ENCODE assay signal across 8 cellular contexts in genomic region chr19:2944403-2944774, GRCh38. TPM values are rescaled to one million over a fixed set of nuclear protein-coding genes. Genes with fewer than 3 reads are reported as not detected.
DNase-seq lines count a peak whose midpoint lies in the region; ATAC-seq and TF ChIP-seq lines count a peak whose summit lies in the region.

No MANE protein-coding gene starts in this region.

- BruUV-seq in A673 (replicated peaks; lab: Mats Ljungman, UMichigan) = no TSS peak
- no TSS peak for BruUV-seq in mammary epithelial cell (replicated peaks; lab: Mats Ljungman, UMichigan)

- H3K9ac ChIP-seq in mammary epithelial cell (ENCODE audit: insufficient read depth, low read length) = peak overlapping the region; percentile 62
- peak overlapping the region; percentile 77 to 93 for H3K9ac ChIP-seq in mucosa of rectum (ENCODE audit: low read depth in 1 of 2, low read length in 2 of 2)
- H3K9ac ChIP-seq in Karpas-422 (ENCODE audit: low read length) = no peak overlapping the region

- ATAC-seq in HG02623 (IDR thresholded peaks at IDR 0.05; ENCODE audit: unreplicated experiment) (peak; percentile 3), foreskin keratinocyte (no peak), GM18873 (IDR thresholded peaks at IDR 0.05; ENCODE audit: low FRiP score, unreplicated experiment) (no peak)

- in situ Hi-C loops in mammary epithelial cell (cut with MboI; ENCODE audit: low sequenced_read_pairs in 2 of 2) = no loop called here

- CTCF ChIA-PET in A673 (lab: Charles Lee) = interaction anchor here (0.5 kb wide), 1 partner anchor 237 kb away, joined by 5 read pairs; no protein-coding TSS in a partner anchor
- CTCF ChIA-PET in mammary epithelial cell (lab: Charles Lee; ENCODE audit: low non-redundant PET) = no interaction called here

- DNase-seq in A673 (ENCODE audit: low spot score) = no peak
- no peak for DNase-seq in mammary epithelial cell
- DNase-seq in GM10266 (ENCODE audit: extremely low spot score) = no peak
- no peak for DNase-seq in Karpas-422
- no peak for DNase-seq in foreskin keratinocyte

- POLR2A ChIA-PET in A673 (lab: Charles Lee; ENCODE audit: low non-redundant PET) = no interaction called here

- H3K27ac ChIP-seq in A673 (ENCODE audit: low read depth, low read length, poor library complexity, severe bottlenecking) = peak overlapping the region; percentile 86
- peak overlapping the region; percentile 40 for H3K27ac ChIP-seq in mammary epithelial cell (ENCODE audit: insufficient read depth, low read depth, low read length)
- H3K27ac ChIP-seq in mucosa of rectum (ENCODE audit: low read depth in 2 of 2, low read length in 2 of 2) = peak overlapping the region; percentile 95
- H3K27ac ChIP-seq in Karpas-422 (ENCODE audit: low read length) = no peak overlapping the region
- H3K27ac ChIP-seq in foreskin keratinocyte = no peak overlapping the region

- intact Hi-C loops in A673 (cut with micrococcal nuclease; ENCODE audit: unreplicated experiment) = no loop called here
- intact Hi-C loops in mammary epithelial cell (cut with micrococcal nuclease) = loop anchor here (2.0 kb wide), 3 partner anchors 22 to 104 kb away; partner anchors contain the start of genes ZNF555 and ZNF57

- H3K36me3 ChIP-seq in A673 (ENCODE audit: insufficient read depth, low read length, poor library complexity, severe bottlenecking) (peaks cover 4% of the 10 kb centered on the region), mammary epithelial cell (ENCODE audit: insufficient read depth, low read length) (peaks cover 1% of the 10 kb centered on the region), mucosa of rectum (ENCODE audit: control insufficient read depth in 2 of 2, insufficient read depth in 2 of 2, low read length in 2 of 2) (peaks cover under 1 to 3% of the 10 kb centered on the region in 2 donors), Karpas-422 (ENCODE audit: insufficient read depth, low read length) (no peaks in the 10 kb centered on the region)

- TF ChIP-seq CTCF in A673 (conservative IDR thresholded peaks at IDR 0.05; ENCODE audit: low read depth, low read length) (no peak), mammary epithelial cell (conservative IDR thresholded peaks at IDR 0.05 in 1 of 2, IDR thresholded peaks at IDR 0.05 in 1 of 2; ENCODE audit: extremely low read depth in 1 of 2, insufficient read depth in 1 of 2, low read depth in 1 of 2, low read length in 2 of 2) (no peak), GM10266 (IDR thresholded peaks at IDR 0.05; ENCODE audit: control insufficient read depth, insufficient read depth, low read depth, missing control alignments) (no peak), foreskin keratinocyte (conservative IDR thresholded peaks at IDR 0.05) (no peak)

- dilution Hi-C loops in mammary epithelial cell (cut with HindIII; ENCODE audit: low sequenced_read_pairs) = loop anchor here (10.0 kb wide), 1 partner anchor 230 kb away; the partner anchor contains the start of gene S1PR4

- no peaks in the 10 kb centered on the region for H3K27me3 ChIP-seq in A673 (replicated peaks; ENCODE audit: insufficient read depth, low read depth, low read length, poor library complexity)
- H3K27me3 ChIP-seq in mammary epithelial cell (ENCODE audit: insufficient read depth, low read length) = no peaks in the 10 kb centered on the region
- H3K27me3 ChIP-seq in mucosa of rectum (ENCODE audit: control insufficient read depth in 2 of 2, insufficient read depth in 2 of 2, low read length in 2 of 2) = no peaks in the 10 kb centered on the region
- H3K27me3 ChIP-seq in Karpas-422 (ENCODE audit: low read length) = no peaks in the 10 kb centered on the region
- H3K27me3 ChIP-seq in foreskin keratinocyte = no peaks in the 10 kb centered on the region

- peaks cover 5% of the 10 kb centered on the region for H3K4me1 ChIP-seq in A673 (ENCODE audit: insufficient read depth, low read length, poor library complexity, severe bottlenecking)
- H3K4me1 ChIP-seq in mammary epithelial cell (ENCODE audit: insufficient read depth, low read length) = peaks cover 2% of the 10 kb centered on the region
- peaks cover 10 to 14% of the 10 kb centered on the region in 2 donors for H3K4me1 ChIP-seq in mucosa of rectum (ENCODE audit: control insufficient read depth in 2 of 2, insufficient read depth in 2 of 2, low read length in 2 of 2)
- H3K4me1 ChIP-seq in Karpas-422 (ENCODE audit: low read length) = peaks cover 2% of the 10 kb centered on the region; the same call in 1 of the 2 replicates
- H3K4me1 ChIP-seq in foreskin keratinocyte = no peaks in the 10 kb centered on the region

- peak overlapping the region; percentile 90 for H3K4me2 ChIP-seq in mammary epithelial cell (ENCODE audit: insufficient read depth, low read depth, low read length)
- H3K4me2 ChIP-seq in Karpas-422 (ENCODE audit: low read depth, low read length, poor library complexity, severe bottlenecking) = no peak overlapping the region

- no peaks in the 10 kb centered on the region for H4K20me1 ChIP-seq in mammary epithelial cell (ENCODE audit: insufficient read depth, low read length)
- no peaks in the 10 kb centered on the region for H4K20me1 ChIP-seq in Karpas-422 (ENCODE audit: insufficient read depth, low read depth, low read length)

- no peaks in the 10 kb centered on the region for H3K9me2 ChIP-seq in Karpas-422 (replicated peaks; ENCODE audit: insufficient read depth, low read length)

- H3K9me3 ChIP-seq in A673 (ENCODE audit: low read depth, low read length, poor library complexity, severe bottlenecking) (no peaks in the 10 kb centered on the region), mammary epithelial cell (replicated peaks; ENCODE audit: insufficient read depth, low read length) (no peaks in the 10 kb centered on the region), mucosa of rectum (ENCODE audit: control insufficient read depth in 2 of 2, low read length in 2 of 2) (no peaks in the 10 kb centered on the region), Karpas-422 (ENCODE audit: low read length) (no peaks in the 10 kb centered on the region)

- WGBS in mammary epithelial cell (ENCODE audit: low coverage, missing lambda C conversion rate) = 0% methylated on average over 5 of the region's 23 CpGs

- peak overlapping the region; percentile 91 for H2AFZ ChIP-seq in mammary epithelial cell (ENCODE audit: low read depth, low read length)
- no peak overlapping the region for H2AFZ ChIP-seq in Karpas-422 (ENCODE audit: low read length)

- H3K79me2 ChIP-seq in mammary epithelial cell (ENCODE audit: insufficient read depth, low read length) = peaks cover 19% of the 10 kb centered on the region
- H3K79me2 ChIP-seq in Karpas-422 (ENCODE audit: low read length) = peaks cover 1% of the 10 kb centered on the region; the same call in 1 of the 2 replicates

- H3K4me3 ChIP-seq in A673 (ENCODE audit: low read depth, low read length, poor library complexity, severe bottlenecking) = peak overlapping the region; percentile 84
- peak overlapping the region; percentile 80 to 85 (median 84) for H3K4me3 ChIP-seq in mammary epithelial cell (replicated peaks in 1 of 3; ENCODE audit: insufficient read depth in 1 of 3, low read depth in 2 of 3, low read length in 3 of 3)
- peak overlapping the region; percentile 89 to 94 for H3K4me3 ChIP-seq in mucosa of rectum (ENCODE audit: low read length in 2 of 2)
- H3K4me3 ChIP-seq in Karpas-422 (ENCODE audit: low read length) = no peak overlapping the region

RNA-seq across cellular contexts. Expression of gene ZNF77, which starts 0.4 kb away (rescaled TPM):
- total RNA-seq in A673 (2021) = 6.3 and 6.4 TPM in 2 replicates
- 1 to 10 TPM; 5.5 to 5.7 TPM for total RNA-seq in mammary epithelial cell
- polyA plus RNA-seq in mammary epithelial cell = 4.1 TPM
- polyA minus RNA-seq in mammary epithelial cell = 4.2 TPM
- not detected in 2 replicates for total RNA-seq in Karpas-422 (2014; rRNA removed; shearing (Covaris generic); ENCODE audit: low replicate concordance)
- 2.9 and 3.4 TPM in 2 replicates for total RNA-seq in foreskin keratinocyte
- polyA plus RNA-seq in foreskin keratinocyte = 1.9 and 2.2 TPM in 2 replicates

RNA-seq across cellular contexts. Expression of gene TLE6, which starts 33.0 kb away (rescaled TPM):
- total RNA-seq in A673 (2021) = 1.1 TPM in 1 of 2 replicates, not detected in the other
- 1 to 10 TPM in 1 of 2 donors, under 1 TPM in 1; 0.33 to 1.6 TPM for total RNA-seq in mammary epithelial cell
- polyA plus RNA-seq in mammary epithelial cell = 0.91 TPM
- polyA minus RNA-seq in mammary epithelial cell = not detected
- total RNA-seq in Karpas-422 (2014; rRNA removed; shearing (Covaris generic); ENCODE audit: low replicate concordance) = 3.4 and 5.0 TPM in 2 replicates
- 0.35 and 0.61 TPM in 2 replicates for total RNA-seq in foreskin keratinocyte
- 0.47 and 1.2 TPM in 2 replicates for polyA plus RNA-seq in foreskin keratinocyte

RNA-seq across cellular contexts. Expression of gene ZNF57, which starts 43.7 kb away (rescaled TPM):
- total RNA-seq in A673 (2021) (5.1 and 5.5 TPM in 2 replicates), mammary epithelial cell (10 to 100 TPM in 1 of 2 donors, 1 to 10 TPM in 1; 7.7 to 12.0 TPM), foreskin keratinocyte (9.7 and 11.9 TPM in 2 replicates)
- polyA plus RNA-seq in mammary epithelial cell (7.0 TPM), foreskin keratinocyte (5.1 and 6.6 TPM in 2 replicates)
- 17.8 TPM for polyA minus RNA-seq in mammary epithelial cell
- 1.0 and 3.3 TPM in 2 replicates for total RNA-seq in Karpas-422 (2014; rRNA removed; shearing (Covaris generic); ENCODE audit: low replicate concordance)

Comparison
In these comparisons a context has a peak if more than half of its experiments do, and no peak if none do; other contexts are left out.
1. H3K27ac ChIP-seq: peak in A673 (single experiment), mammary epithelial cell (single experiment) and mucosa of rectum (2 of 2); none in Karpas-422 (single experiment) and foreskin keratinocyte (single experiment).